8 cellular contexts compared by ENCODE assay signal in genomic region chr13:99086869-99087129, GRCh38.
DNase-seq lines count a peak whose midpoint lies in the region; FAIRE-seq and TF ChIP-seq lines count a peak whose summit lies in the region.

No MANE protein-coding gene starts in this region.

- no peaks in the 10 kb centered on the region for H3K9me2 ChIP-seq in OCI-LY1 (ENCODE audit: low read depth, low read length)

- H3K9me3 ChIP-seq in HEK293 (ENCODE audit: control insufficient read depth, insufficient read depth, low read depth, low read length) (no peaks in the 10 kb centered on the region), OCI-LY1 (ENCODE audit: low read length) (no peaks in the 10 kb centered on the region), adipocyte (ENCODE audit: control insufficient read depth, low read length) (no peaks in the 10 kb centered on the region), keratinocyte (ENCODE audit: control insufficient read depth, low read depth, low read length) (no peaks in the 10 kb centered on the region)

- H2AFZ ChIP-seq in OCI-LY1 (ENCODE audit: low read length) = 0 out of 2 replicates have a peak overlapping the region, but pooled peaks have one; percentile 31
- peak overlapping the region; percentile 80 for H2AFZ ChIP-seq in keratinocyte (ENCODE audit: control insufficient read depth, low read length)

- no peak for DNase-seq in GM12865 (ENCODE audit: low read depth)
- DNase-seq in adipocyte (ENCODE audit: low read depth) = no peak
- no peak for DNase-seq in keratinocyte (ENCODE audit: low read depth, low spot score)
- peak; percentile 27 to 39 for DNase-seq in stimulated activated CD4-positive, alpha-beta T cell treated with anti-CD3 and anti-CD28 coated beads, Interleukin-4, amount 100 ng/mL, for 4 hours
- no peak for DNase-seq in SKM-1 treated with dmso at 0.1 percent for 144 hours (lab: John Stamatoyannopoulos, UW; ENCODE audit: unreplicated experiment)
- DNase-seq in NCI-H2227 treated with DMSO at 0.1 percent for 48 hours (lab: John Stamatoyannopoulos, UW) = no peak

- TF ChIP-seq CTCF in GM12865 (IDR thresholded peaks at IDR 0.05; ENCODE audit: insufficient read depth, low read depth, low read length, missing control alignments) = no peak
- TF ChIP-seq CTCF in HEK293 (tag by site-specific recombination; IDR thresholded peaks at IDR 0.05) = no peak
- TF ChIP-seq CTCF in OCI-LY1 (IDR thresholded peaks at IDR 0.05; ENCODE audit: low read length) = no peak
- no peak for TF ChIP-seq CTCF in keratinocyte (optimal IDR thresholded peaks at IDR 0.05 in 1 of 3, IDR thresholded peaks at IDR 0.05 in 1 of 3, conservative IDR thresholded peaks at IDR 0.05 in 1 of 3; ENCODE audit: extremely low read depth in 1 of 3, insufficient read depth in 2 of 3, low read length in 3 of 3)

- no peaks in the 10 kb centered on the region; the same call in 1 of the 2 replicates for H3K4me1 ChIP-seq in HEK293 (ENCODE audit: control insufficient read depth, insufficient read depth, low read length)
- peaks cover 16% of the 10 kb centered on the region for H3K4me1 ChIP-seq in OCI-LY1 (ENCODE audit: insufficient read depth, low read length, severe bottlenecking)
- H3K4me1 ChIP-seq in adipocyte (ENCODE audit: control insufficient read depth, insufficient read depth, low read length) = no peaks in the 10 kb centered on the region
- H3K4me1 ChIP-seq in keratinocyte (ENCODE audit: control insufficient read depth, extremely low read depth, insufficient read depth, low read length) = peaks cover 14% of the 10 kb centered on the region

- H3K4me3 ChIP-seq in GM12865 (ENCODE audit: low read depth, low read length) (peak overlapping the region; percentile 76), HEK293 (ENCODE audit: low read depth, low read length) (peak overlapping the region; percentile 64), OCI-LY1 (ENCODE audit: low read depth, low read length, poor library complexity, severe bottlenecking) (peak overlapping the region; percentile 67), adipocyte (ENCODE audit: low read length) (peak overlapping the region; percentile 89), keratinocyte (ENCODE audit: control insufficient read depth in 2 of 3, extremely low read depth in 1 of 3, insufficient read depth in 2 of 3, low read depth in 1 of 3, low read length in 3 of 3) (peak overlapping the region; percentile 81 to 84 (median 83))

- CTCF ChIA-PET in HEK293 (lab: Yijun Ruan, JAX) = interaction anchor here (0.6 kb wide), 1 partner anchor 46 kb away, joined by 3 read pairs; no protein-coding TSS in a partner anchor

- no peaks in the 10 kb centered on the region for H3K36me3 ChIP-seq in HEK293 (ENCODE audit: control insufficient read depth in 2 of 2, insufficient read depth in 1 of 2, low read length in 2 of 2)
- H3K36me3 ChIP-seq in OCI-LY1 (ENCODE audit: insufficient read depth, low read length) = no peaks in the 10 kb centered on the region
- no peaks in the 10 kb centered on the region for H3K36me3 ChIP-seq in adipocyte (ENCODE audit: control insufficient read depth, insufficient read depth, low read length, severe bottlenecking)
- no peaks in the 10 kb centered on the region for H3K36me3 ChIP-seq in keratinocyte (ENCODE audit: control insufficient read depth in 2 of 2, extremely low read depth in 1 of 2, insufficient read depth in 2 of 2, low read length in 2 of 2)

- POLR2A ChIA-PET in HEK293 (lab: Yijun Ruan, JAX) = interaction anchor here (1.0 to 1.1 kb wide), 2 partner anchors 14 to 115 kb away, joined by 3 to 4 read pairs; no protein-coding TSS in a partner anchor

- H3K27ac ChIP-seq in HEK293 (ENCODE audit: extremely low read depth, low read depth, low read length) (peak overlapping the region; percentile 67; the same call in 1 of the 2 replicates), OCI-LY1 (ENCODE audit: low read depth, low read length, poor library complexity, severe bottlenecking) (no peak overlapping the region), keratinocyte (ENCODE audit: control insufficient read depth, insufficient read depth, low read length) (peak overlapping the region; percentile 83)

- H3K4me2 ChIP-seq in OCI-LY1 (ENCODE audit: low read length) (peak overlapping the region; percentile 74), keratinocyte (ENCODE audit: control insufficient read depth, extremely low read depth, insufficient read depth, low read depth, low read length) (peak overlapping the region; percentile 88)

- H3K9ac ChIP-seq in OCI-LY1 (ENCODE audit: low read length) = peak overlapping the region; percentile 68
- H3K9ac ChIP-seq in adipocyte (ENCODE audit: low read length) = peak overlapping the region; percentile 86
- peak overlapping the region; percentile 88 for H3K9ac ChIP-seq in keratinocyte (ENCODE audit: control insufficient read depth, extremely low read depth, insufficient read depth, low read length)

- H3K79me2 ChIP-seq in OCI-LY1 (ENCODE audit: insufficient read depth, low read length) (no peaks in the 10 kb centered on the region), keratinocyte (ENCODE audit: control insufficient read depth, insufficient read depth, low read length) (peaks cover 42% of the 10 kb centered on the region)

- H4K20me1 ChIP-seq in OCI-LY1 (ENCODE audit: insufficient read depth, low read length) (no peaks in the 10 kb centered on the region), keratinocyte (ENCODE audit: control insufficient read depth, extremely low read depth, insufficient read depth, low read length) (no peaks in the 10 kb centered on the region)

- H3K27me3 ChIP-seq in OCI-LY1 (ENCODE audit: insufficient read depth, low read length) (peaks cover 9% of the 10 kb centered on the region; the same call in 1 of the 2 replicates), adipocyte (replicated peaks; ENCODE audit: control insufficient read depth, insufficient read depth, low read length) (no peaks in the 10 kb centered on the region), keratinocyte (ENCODE audit: control insufficient read depth, extremely low read depth, insufficient read depth, low read length) (no peaks in the 10 kb centered on the region)

- dilution Hi-C loops in keratinocyte (cut with MboI; ENCODE audit: extremely low pct_ligation_motif_present, low sequenced_read_pairs) = no loop called here

- no peaks in the 10 kb centered on the region for H3K9me1 ChIP-seq in keratinocyte (ENCODE audit: control insufficient read depth, extremely low read depth, insufficient read depth, low read length)

- no peaks in the 10 kb centered on the region for H3F3A ChIP-seq in OCI-LY1 (ENCODE audit: insufficient read depth, low read length)

- FAIRE-seq in keratinocyte (lab: Jason Lieb, UNC) = no peak

TF ChIP-seq in HEK293, 187 proteins besides CTCF, POLR2A, EP300 and RAD21:
- TF ChIP-seq ZNF350 (tag by site-specific recombination; IDR thresholded peaks at IDR 0.05) (no peak), ZNF433 (tag by site-specific recombination; IDR thresholded peaks at IDR 0.05; ENCODE audit: low read depth) (no peak), GLIS1 (tag by site-specific recombination; IDR thresholded peaks at IDR 0.05) (0 out of 2 replicates have a peak, but pooled peaks have one; percentile 10), KLF9 (tag by site-specific recombination; IDR thresholded peaks at IDR 0.05; ENCODE audit: low read depth) (peak; percentile 60), ZIC2 (tag by site-specific recombination; IDR thresholded peaks at IDR 0.05) (peak; percentile 66), ZNF391 (tag by site-specific recombination; IDR thresholded peaks at IDR 0.05; ENCODE audit: borderline replicate concordance, low read depth) (peak; percentile 13; the same call in 1 of the 2 replicates), GLIS2 (tag by site-specific recombination; IDR thresholded peaks at IDR 0.05) (peak; percentile 57)
TF ChIP-seq in HEK293: peak in this region for 5.

Comparison
In these comparisons a context has a peak if more than half of its experiments do, and no peak if none do; other contexts are left out.
1. DNase-seq: peak in stimulated activated CD4-positive, alpha-beta T cell treated with anti-CD3 and anti-CD28 coated beads, Interleukin-4, amount 100 ng/mL, for 4 hours (2 of 2); none in GM12865 (single experiment), adipocyte (single experiment), keratinocyte (single experiment), SKM-1 treated with dmso at 0.1 percent for 144 hours (single experiment) and NCI-H2227 treated with DMSO at 0.1 percent for 48 hours (single experiment).
2. Peak in every context shown above with its lines, with median percentiles within 50 percentile points of each other: H3K4me3 ChIP-seq and H3K9ac ChIP-seq.